Comparison of ENCODE assay signal across 8 cellular contexts in genomic region chr1:89022167-89022959, GRCh38. TPM values are rescaled to one million over a fixed set of nuclear protein-coding genes. Genes with fewer than 3 reads are reported as not detected.
DNase-seq lines count a peak whose midpoint lies in the region; ATAC-seq lines count a peak whose summit lies in the region.

Gene GBP3 (minus strand): TSS chr1:89022866. CDS start chr1:89020721, 2,145 bp downstream.

- DNase-seq in Right ventricle myocardium inferior (ENCODE audit: missing footprints), result no peak
- DNase-seq in cardiac septum (ENCODE audit: low spot score), result no peak
- peak; percentile 41 for DNase-seq in NCI-H345 treated with DMSO at 0.1 percent for 48 hours (lab: John Stamatoyannopoulos, UW; ENCODE audit: unreplicated experiment)
- DNase-seq in hepatic stellate cell (ENCODE audit: low spot score), result peak; percentile 41
- DNase-seq in smooth muscle cell of the brain vasculature (ENCODE audit: low read depth, low spot score), result peak; percentile 36
- no peak for DNase-seq in G401 (ENCODE audit: low spot score)

- peak; percentile 68 for ATAC-seq in Right ventricle myocardium inferior
- peak; percentile 72 for ATAC-seq in HG02938 (IDR thresholded peaks at IDR 0.05; ENCODE audit: unreplicated experiment)

- in situ Hi-C loops in G401 (cut with HindIII; ENCODE audit: low sequenced_read_pairs), result no loop called here

- H3K27ac ChIP-seq in angular gyrus (ENCODE audit: low read depth, low read length), result peak within 1 kb of the TSS; percentile 55

- intact Hi-C loops in Right ventricle myocardium inferior (cut with DNase I) (no loop called here), cardiac septum (cut with DNase I) (loop anchor here (5.0 kb wide), 2 partner anchors 40 to 175 kb away; partner anchors contain the start of gene GBP4)

RNA-seq across cellular contexts. Expression of gene GBP3, which starts in this region (rescaled TPM):
- total RNA-seq in Right ventricle myocardium inferior (9.3 TPM), cardiac septum (6.6 TPM)
- not detected in 2 replicates for total RNA-seq in G401 (2014; rRNA removed; shearing (Covaris generic))

Comparison
In these comparisons a context has a peak if more than half of its experiments do, and no peak if none do; other contexts are left out.
1. DNase-seq: peak in NCI-H345 treated with DMSO at 0.1 percent for 48 hours (single experiment), hepatic stellate cell (single experiment) and smooth muscle cell of the brain vasculature (single experiment); none in Right ventricle myocardium inferior (single experiment), cardiac septum (single experiment) and G401 (single experiment).